In genomic region chr17:50523208-50523607, GRCh38 we compare ENCODE assay signal across 26 cellular contexts. TPM values are rescaled to one million over a fixed set of nuclear protein-coding genes. Genes with fewer than 3 reads are reported as not detected.
DNase-seq lines count a peak whose midpoint lies in the region; ATAC-seq, FAIRE-seq and TF ChIP-seq lines count a peak whose summit lies in the region.
"Had no signal": no experiment of that assay in that cellular context is flagged by ENCODE, and none has a peak within 500 bp of the region (broad histone marks: within the 10 kb centered on the region; RNA-seq: fewer than 3 reads in every experiment).

No MANE protein-coding gene starts in this region.

- no peak overlapping the region for H2AFZ ChIP-seq in HepG2 (ENCODE audit: low read length)
- H2AFZ ChIP-seq: GM23248 had no signal

- intact Hi-C loops in HepG2 (cut with micrococcal nuclease; ENCODE audit: unreplicated experiment): no loop called here
- intact Hi-C loops in right lobe of liver (cut with DNase I): no loop called here
- intact Hi-C loops in breast epithelium (cut with DNase I; ENCODE audit: low total_unique reads): loop anchor here (5.0 kb wide), 1 partner anchor 696 kb away; no protein-coding TSS in a partner anchor

- TF ChIP-seq RAD21 in HepG2 (CRISPR knock-in tag; IDR thresholded peaks at IDR 0.05): no peak

- 0 out of 5 replicates have a peak, but pooled peaks cover 0 to 4% of the 10 kb centered on the region in 2 experiments for H3K27me3 ChIP-seq in HepG2 (ENCODE audit: control insufficient read depth in 1 of 2, insufficient read depth in 2 of 2, low read length in 2 of 2)
- H3K27me3 ChIP-seq in right lobe of liver: no peaks in the 10 kb centered on the region
- H3K27me3 ChIP-seq in breast epithelium: no peaks in the 10 kb centered on the region
- H3K27me3 ChIP-seq in skeletal muscle tissue (ENCODE audit: control insufficient read depth in 3 of 3, insufficient read depth in 3 of 3, low read length in 3 of 3): peaks cover 0 to 5% (median 3%) of the 10 kb centered on the region in 3 donors
- H3K27me3 ChIP-seq: BE2C had no signal

- peak; percentile 63 for FAIRE-seq in HepG2 (lab: Jason Lieb, UNC)
- FAIRE-seq: A204.1, G401.6, GM19239 had no signal

- TF ChIP-seq CTCF in HepG2 (CRISPR knock-in tag; IDR thresholded peaks at IDR 0.05) (peak; percentile 24; the same call in 1 of the 2 replicates), right lobe of liver (IDR thresholded peaks at IDR 0.05) (no peak), breast epithelium (IDR thresholded peaks at IDR 0.05) (no peak)

- H3K79me2 ChIP-seq in HepG2 (ENCODE audit: insufficient read depth, low read length): no peaks in the 10 kb centered on the region

- H3K9ac ChIP-seq in HepG2 (ENCODE audit: insufficient read depth, low read depth, low read length): no peak overlapping the region
- H3K9ac ChIP-seq in skeletal muscle tissue (ENCODE audit: low read depth in 1 of 3, low read length in 3 of 3): no peak overlapping the region
- H3K9ac ChIP-seq: GM23248 had no signal

- H3K27ac ChIP-seq in HepG2 (ENCODE audit: extremely low read length, insufficient read depth, low read length): no peak overlapping the region
- no peak overlapping the region for H3K27ac ChIP-seq in right lobe of liver
- peak overlapping the region; percentile 18 to 61 for H3K27ac ChIP-seq in breast epithelium
- H3K27ac ChIP-seq in skeletal muscle tissue (ENCODE audit: low read depth, low read length): peak overlapping the region; percentile 44
- H3K27ac ChIP-seq: GM23248, HL-60, SJSA1 had no signal

- TF ChIP-seq POLR2A in HepG2 (IDR thresholded peaks at IDR 0.05; ENCODE audit: insufficient read depth in 1 of 2, low read depth in 2 of 2, low read length in 2 of 2) (no peak), right lobe of liver (IDR thresholded peaks at IDR 0.05) (no peak), breast epithelium (IDR thresholded peaks at IDR 0.05) (no peak)

- in situ Hi-C loops in HepG2 (cut with HindIII; ENCODE audit: extremely low pct_ligation_motif_present, low pct_unique_long_range_greater_than_20kb): no loop called here

- ATAC-seq in HepG2 (peak; percentile 36), right lobe of liver (no peak), GM21825 (IDR thresholded peaks at IDR 0.05; ENCODE audit: unreplicated experiment) (no peak), HG02610 (IDR thresholded peaks at IDR 0.05; ENCODE audit: unreplicated experiment) (no peak)

- BruUV-seq in HepG2 (replicated peaks; lab: Mats Ljungman, UMichigan): no TSS peak

- DNase-seq in HepG2 (ENCODE audit: low spot score) (peak; percentile 55), right lobe of liver (no peak), breast epithelium (ENCODE audit: low spot score in 2 of 2) (peak in 1 of 2 donors; percentile 83), left kidney (ENCODE audit: low read depth, low spot score) (peak; percentile 62), C1 segment of cervical spinal cord (lab: John Stamatoyannopoulos, UW) (no peak)
- DNase-seq: BE2C; CD4-positive, alpha-beta T cell; DND-41; GM23248; Kasumi-1; MM.1S; NCI-H1092 treated with DMSO at 0.1 percent for 48 hours; NCI-H2081; NCI-H82 had no signal

- no peak overlapping the region for H3K4me2 ChIP-seq in HepG2 (ENCODE audit: low read depth, low read length)

- H3K4me1 ChIP-seq in HepG2 (ENCODE audit: insufficient read depth, low read length): peaks cover 34% of the 10 kb centered on the region
- H3K4me1 ChIP-seq in right lobe of liver: no peaks in the 10 kb centered on the region
- no peaks in the 10 kb centered on the region for H3K4me1 ChIP-seq in breast epithelium
- peaks cover 0 to 16% (median 3%) of the 10 kb centered on the region in 3 donors for H3K4me1 ChIP-seq in skeletal muscle tissue (ENCODE audit: control insufficient read depth in 3 of 3, insufficient read depth in 3 of 3, low read length in 3 of 3)
- H3K4me1 ChIP-seq: BE2C, HAP-1, SJSA1 had no signal

- no peaks in the 10 kb centered on the region for H4K20me1 ChIP-seq in HepG2 (ENCODE audit: insufficient read depth, low read length)

- no peak for TF ChIP-seq EP300 in HepG2 (IDR thresholded peaks at IDR 0.05; ENCODE audit: low read depth in 2 of 2, low read length in 2 of 2)
- no peak for TF ChIP-seq EP300 in HepG2 (CRISPR knock-in tag; IDR thresholded peaks at IDR 0.05; ENCODE audit: borderline replicate concordance)

- H3K36me3 ChIP-seq in HepG2 (replicated peaks in 1 of 2; ENCODE audit: control insufficient read depth in 1 of 2, insufficient read depth in 2 of 2, low read length in 2 of 2) (no peaks in the 10 kb centered on the region), right lobe of liver (no peaks in the 10 kb centered on the region), breast epithelium (no peaks in the 10 kb centered on the region), skeletal muscle tissue (ENCODE audit: control insufficient read depth in 3 of 3, insufficient read depth in 3 of 3, low read length in 3 of 3) (no peaks in the 10 kb centered on the region)
- H3K36me3 ChIP-seq: BE2C, HAP-1, SJSA1 had no signal

- CTCF ChIA-PET in HepG2 (lab: Yijun Ruan, JAX; ENCODE audit: low intra/inter-chr PET ratio, low total read pairs): no interaction called here

- 0% methylated on average over 2 of the region's 2 CpGs for WGBS in HepG2 (ENCODE audit: low lambda C conversion rate)
- no CpG with 5 or more reads among the region's 2 CpGs for WGBS in right lobe of liver (ENCODE audit: insufficient coverage, low coverage, low lambda C conversion rate, missing lambda C conversion rate)

- no peak overlapping the region for H3K4me3 ChIP-seq in HepG2 (replicated peaks in 1 of 3; ENCODE audit: insufficient read depth in 1 of 3, low read depth in 2 of 3, low read length in 3 of 3)
- no peak overlapping the region for H3K4me3 ChIP-seq in right lobe of liver
- H3K4me3 ChIP-seq in breast epithelium: no peak overlapping the region
- H3K4me3 ChIP-seq in skeletal muscle tissue (ENCODE audit: low read length in 3 of 3): no peak overlapping the region
- H3K4me3 ChIP-seq: GM23248, HAP-1, SJSA1 had no signal

- POLR2A ChIA-PET in HepG2 (lab: Yijun Ruan, JAX): no interaction called here

- no peaks in the 10 kb centered on the region for H3K9me3 ChIP-seq in HepG2 (ENCODE audit: low read length)
- H3K9me3 ChIP-seq in right lobe of liver: no peaks in the 10 kb centered on the region
- H3K9me3 ChIP-seq in breast epithelium: no peaks in the 10 kb centered on the region
- no peaks in the 10 kb centered on the region for H3K9me3 ChIP-seq in skeletal muscle tissue (ENCODE audit: control insufficient read depth in 3 of 3, low read length in 3 of 3)
- H3K9me3 ChIP-seq: BE2C, HAP-1, SJSA1 had no signal

RNA-seq across cellular contexts. Expression of gene EPN3, which starts 9.3 kb away (rescaled TPM):
- total RNA-seq in HepG2 (2016; rRNA removed; fragmentation: Illumina TruSeq; extraction: Trizol) (0.41 and 0.95 TPM in 2 replicates), right lobe of liver (under 1 TPM in 2 of 6 experiments, not detected in 4; 0.06 to 0.27 TPM), breast epithelium (10 to 100 TPM in 1 of 3 donors, 1 to 10 TPM in 1, not detected in 1; 8.2 to 32.8 TPM), skeletal muscle tissue (not detected)
- total RNA-seq in HepG2 (2016; cell fraction: cytosol; rRNA removed; fragmentation: Illumina TruSeq; extraction: Trizol; ENCODE audit: low read depth): 0.88 and 1.1 TPM in 2 replicates
- total RNA-seq in HepG2 (2016; cell fraction: insoluble cytoplasmic fraction; rRNA removed; fragmentation: Illumina TruSeq; extraction: Trizol): 0.54 and 0.71 TPM in 2 replicates
- 0.90 and 1.3 TPM in 2 replicates for total RNA-seq in HepG2 (2016; cell fraction: membrane; rRNA removed; fragmentation: Illumina TruSeq; extraction: Trizol)
- 1.1 and 1.6 TPM in 2 replicates for total RNA-seq in HepG2 (2016; cell fraction: nucleus; rRNA removed; fragmentation: Illumina TruSeq; extraction: Trizol)
- 0.05 and 0.11 TPM in 2 replicates for polyA plus RNA-seq in HepG2 (2011; rRNA removed)
- 0.04 and 0.09 TPM in 2 replicates for polyA plus RNA-seq in HepG2 (2011; cell fraction: cytosol; rRNA removed)
- 0.23 and 0.35 TPM in 2 replicates for polyA plus RNA-seq in HepG2 (2011; cell fraction: nucleus; rRNA removed)
- polyA plus RNA-seq in HepG2 (2012): 0.09 and 0.15 TPM in 2 replicates
- polyA plus RNA-seq in HepG2 (2016; cell fraction: cytosol; fragmentation: Illumina TruSeq; extraction: Trizol; ENCODE audit: low read depth): 0.40 and 0.55 TPM in 2 replicates
- 1.2 and 1.4 TPM in 2 replicates for polyA plus RNA-seq in HepG2 (2016; cell fraction: insoluble cytoplasmic fraction; fragmentation: Illumina TruSeq; extraction: Trizol; ENCODE audit: low read depth)
- polyA plus RNA-seq in HepG2 (2016; cell fraction: membrane; fragmentation: Illumina TruSeq; extraction: Trizol; ENCODE audit: low read depth): 0.73 and 0.91 TPM in 2 replicates
- 1.2 and 1.7 TPM in 2 replicates for polyA plus RNA-seq in HepG2 (2016; cell fraction: nucleus; fragmentation: Illumina TruSeq; extraction: Trizol; ENCODE audit: insufficient read depth, low read depth)
- polyA minus RNA-seq in HepG2 (2011; rRNA and poly(A)+ RNA removed; ENCODE audit: low replicate concordance): 0.35 and 1.4 TPM in 2 replicates
- polyA minus RNA-seq in HepG2 (2011; cell fraction: cytosol; rRNA and poly(A)+ RNA removed): 0.20 and 0.53 TPM in 2 replicates
- polyA minus RNA-seq in HepG2 (2011; cell fraction: nucleus; rRNA and poly(A)+ RNA removed): 1.1 and 3.2 TPM in 2 replicates
- total RNA-seq: CD4-positive, alpha-beta T cell; GM23248; HT1080; RPMI7951 had no signal
- polyA plus RNA-seq: GM23248, IgD-negative memory B cell had no signal

RNA-seq across cellular contexts. Expression of gene MYCBPAP, which starts 15.0 kb away (rescaled TPM):
- total RNA-seq in HepG2 (2016; rRNA removed; fragmentation: Illumina TruSeq; extraction: Trizol): 0.24 and 0.36 TPM in 2 replicates
- not detected in 2 replicates for total RNA-seq in HepG2 (2016; cell fraction: cytosol; rRNA removed; fragmentation: Illumina TruSeq; extraction: Trizol; ENCODE audit: low read depth)
- 0.09 and 0.32 TPM in 2 replicates for total RNA-seq in HepG2 (2016; cell fraction: insoluble cytoplasmic fraction; rRNA removed; fragmentation: Illumina TruSeq; extraction: Trizol)
- 0.41 TPM in 1 of 2 replicates, not detected in the other for total RNA-seq in HepG2 (2016; cell fraction: membrane; rRNA removed; fragmentation: Illumina TruSeq; extraction: Trizol)
- total RNA-seq in HepG2 (2016; cell fraction: nucleus; rRNA removed; fragmentation: Illumina TruSeq; extraction: Trizol): 0.47 and 1.0 TPM in 2 replicates
- 0.18 and 0.22 TPM in 2 replicates for polyA plus RNA-seq in HepG2 (2011; rRNA removed)
- 0.12 and 0.13 TPM in 2 replicates for polyA plus RNA-seq in HepG2 (2011; cell fraction: cytosol; rRNA removed)
- 0.69 and 1.0 TPM in 2 replicates for polyA plus RNA-seq in HepG2 (2011; cell fraction: nucleus; rRNA removed)
- 0.48 and 0.56 TPM in 2 replicates for polyA plus RNA-seq in HepG2 (2012)
- not detected in 2 replicates for polyA plus RNA-seq in HepG2 (2016; cell fraction: cytosol; fragmentation: Illumina TruSeq; extraction: Trizol; ENCODE audit: low read depth)
- polyA plus RNA-seq in HepG2 (2016; cell fraction: insoluble cytoplasmic fraction; fragmentation: Illumina TruSeq; extraction: Trizol; ENCODE audit: low read depth): 0.36 and 0.41 TPM in 2 replicates
- polyA plus RNA-seq in HepG2 (2016; cell fraction: membrane; fragmentation: Illumina TruSeq; extraction: Trizol; ENCODE audit: low read depth): 0.07 TPM in 1 of 2 replicates, not detected in the other
- 0.93 and 1.1 TPM in 2 replicates for polyA plus RNA-seq in HepG2 (2016; cell fraction: nucleus; fragmentation: Illumina TruSeq; extraction: Trizol; ENCODE audit: insufficient read depth, low read depth)
- 0.33 TPM in 1 of 2 replicates, not detected in the other for polyA minus RNA-seq in HepG2 (2011; rRNA and poly(A)+ RNA removed; ENCODE audit: low replicate concordance)
- not detected in 2 replicates for polyA minus RNA-seq in HepG2 (2011; cell fraction: cytosol; rRNA and poly(A)+ RNA removed)
- polyA minus RNA-seq in HepG2 (2011; cell fraction: nucleus; rRNA and poly(A)+ RNA removed): 0.52 and 0.75 TPM in 2 replicates
- total RNA-seq in right lobe of liver: under 1 TPM in 1 of 6 experiments, not detected in 5; 0.51 TPM
- total RNA-seq in breast epithelium: 1 to 10 TPM in 2 of 3 donors, under 1 TPM in 1; 0.66 to 1.9 (median 1.3) TPM
- total RNA-seq in skeletal muscle tissue: under 0.01 TPM
- total RNA-seq: HT1080, RPMI7951, SJSA1 had no signal

RNA-seq across cellular contexts. Expression of gene SPATA20, which starts 23.8 kb away (rescaled TPM):
- total RNA-seq in HepG2 (2016; rRNA removed; fragmentation: Illumina TruSeq; extraction: Trizol): 35.7 and 64.8 TPM in 2 replicates
- 38.7 and 45.5 TPM in 2 replicates for total RNA-seq in HepG2 (2016; cell fraction: cytosol; rRNA removed; fragmentation: Illumina TruSeq; extraction: Trizol; ENCODE audit: low read depth)
- total RNA-seq in HepG2 (2016; cell fraction: insoluble cytoplasmic fraction; rRNA removed; fragmentation: Illumina TruSeq; extraction: Trizol): 31.6 and 65.5 TPM in 2 replicates
- total RNA-seq in HepG2 (2016; cell fraction: membrane; rRNA removed; fragmentation: Illumina TruSeq; extraction: Trizol): 64.2 and 68.5 TPM in 2 replicates
- total RNA-seq in HepG2 (2016; cell fraction: nucleus; rRNA removed; fragmentation: Illumina TruSeq; extraction: Trizol): 65.8 and 68.8 TPM in 2 replicates
- 36.1 and 38.1 TPM in 2 replicates for polyA plus RNA-seq in HepG2 (2011; rRNA removed)
- polyA plus RNA-seq in HepG2 (2011; cell fraction: cytosol; rRNA removed): 16.3 and 29.3 TPM in 2 replicates
- 301 and 348 TPM in 2 replicates for polyA plus RNA-seq in HepG2 (2011; cell fraction: nucleus; rRNA removed)
- 22.4 and 25.0 TPM in 2 replicates for polyA plus RNA-seq in HepG2 (2012)
- polyA plus RNA-seq in HepG2 (2016; cell fraction: cytosol; fragmentation: Illumina TruSeq; extraction: Trizol; ENCODE audit: low read depth): 38.7 and 44.0 TPM in 2 replicates
- 36.7 and 39.9 TPM in 2 replicates for polyA plus RNA-seq in HepG2 (2016; cell fraction: insoluble cytoplasmic fraction; fragmentation: Illumina TruSeq; extraction: Trizol; ENCODE audit: low read depth)
- polyA plus RNA-seq in HepG2 (2016; cell fraction: membrane; fragmentation: Illumina TruSeq; extraction: Trizol; ENCODE audit: low read depth): 62.1 and 66.1 TPM in 2 replicates
- 150 and 152 TPM in 2 replicates for polyA plus RNA-seq in HepG2 (2016; cell fraction: nucleus; fragmentation: Illumina TruSeq; extraction: Trizol; ENCODE audit: insufficient read depth, low read depth)
- polyA minus RNA-seq in HepG2 (2011; rRNA and poly(A)+ RNA removed; ENCODE audit: low replicate concordance): 11.3 and 57.4 TPM in 2 replicates
- 12.1 and 17.9 TPM in 2 replicates for polyA minus RNA-seq in HepG2 (2011; cell fraction: cytosol; rRNA and poly(A)+ RNA removed)
- polyA minus RNA-seq in HepG2 (2011; cell fraction: nucleus; rRNA and poly(A)+ RNA removed): 52.6 and 68.2 TPM in 2 replicates
- total RNA-seq in right lobe of liver: 100 to 1,000 TPM in 1 of 6 experiments, 10 to 100 TPM in 5; 29.6 to 203 (median 34.2) TPM
- total RNA-seq in breast epithelium: 10 to 100 TPM; 52.4 to 62.3 (median 58.4) TPM
- 27.7 TPM for total RNA-seq in skeletal muscle tissue

RNA-seq across cellular contexts. Expression of gene CACNA1G, which starts 37.3 kb away (rescaled TPM):
- total RNA-seq in HepG2 (2016; rRNA removed; fragmentation: Illumina TruSeq; extraction: Trizol): 0.02 TPM in 1 of 2 replicates, not detected in the other
- total RNA-seq in HepG2 (2016; cell fraction: cytosol; rRNA removed; fragmentation: Illumina TruSeq; extraction: Trizol; ENCODE audit: low read depth): not detected in 2 replicates
- not detected in 2 replicates for total RNA-seq in HepG2 (2016; cell fraction: insoluble cytoplasmic fraction; rRNA removed; fragmentation: Illumina TruSeq; extraction: Trizol)
- total RNA-seq in HepG2 (2016; cell fraction: membrane; rRNA removed; fragmentation: Illumina TruSeq; extraction: Trizol): not detected in 2 replicates
- total RNA-seq in HepG2 (2016; cell fraction: nucleus; rRNA removed; fragmentation: Illumina TruSeq; extraction: Trizol): not detected in 2 replicates
- 0.01 TPM in 1 of 2 replicates, not detected in the other for polyA plus RNA-seq in HepG2 (2011; rRNA removed)
- polyA plus RNA-seq in HepG2 (2011; cell fraction: cytosol; rRNA removed): 0.01 TPM in 1 of 2 replicates, not detected in the other
- polyA plus RNA-seq in HepG2 (2011; cell fraction: nucleus; rRNA removed): 0.02 and 0.08 TPM in 2 replicates
- polyA plus RNA-seq in HepG2 (2012): not detected in 2 replicates
- not detected in 2 replicates for polyA plus RNA-seq in HepG2 (2016; cell fraction: cytosol; fragmentation: Illumina TruSeq; extraction: Trizol; ENCODE audit: low read depth)
- not detected in 2 replicates for polyA plus RNA-seq in HepG2 (2016; cell fraction: insoluble cytoplasmic fraction; fragmentation: Illumina TruSeq; extraction: Trizol; ENCODE audit: low read depth)
- not detected in 2 replicates for polyA plus RNA-seq in HepG2 (2016; cell fraction: membrane; fragmentation: Illumina TruSeq; extraction: Trizol; ENCODE audit: low read depth)
- not detected in 2 replicates for polyA plus RNA-seq in HepG2 (2016; cell fraction: nucleus; fragmentation: Illumina TruSeq; extraction: Trizol; ENCODE audit: insufficient read depth, low read depth)
- not detected in 2 replicates for polyA minus RNA-seq in HepG2 (2011; rRNA and poly(A)+ RNA removed; ENCODE audit: low replicate concordance)
- polyA minus RNA-seq in HepG2 (2011; cell fraction: cytosol; rRNA and poly(A)+ RNA removed): not detected in 2 replicates
- polyA minus RNA-seq in HepG2 (2011; cell fraction: nucleus; rRNA and poly(A)+ RNA removed): not detected in 2 replicates
- total RNA-seq in right lobe of liver: not detected
- 1 to 10 TPM in 2 of 3 donors, under 1 TPM in 1; 0.32 to 2.6 (median 2.3) TPM for total RNA-seq in breast epithelium
- 3.7 TPM for total RNA-seq in skeletal muscle tissue
- total RNA-seq: CD4-positive, alpha-beta T cell had no signal
- polyA plus RNA-seq: IgD-negative memory B cell had no signal

RNA-seq across cellular contexts. Expression of gene RSAD1, which starts 44.5 kb away (rescaled TPM):
- 16.0 and 22.7 TPM in 2 replicates for total RNA-seq in HepG2 (2016; rRNA removed; fragmentation: Illumina TruSeq; extraction: Trizol)
- total RNA-seq in HepG2 (2016; cell fraction: cytosol; rRNA removed; fragmentation: Illumina TruSeq; extraction: Trizol; ENCODE audit: low read depth): 7.3 and 10.0 TPM in 2 replicates
- total RNA-seq in HepG2 (2016; cell fraction: insoluble cytoplasmic fraction; rRNA removed; fragmentation: Illumina TruSeq; extraction: Trizol): 16.9 and 22.5 TPM in 2 replicates
- total RNA-seq in HepG2 (2016; cell fraction: membrane; rRNA removed; fragmentation: Illumina TruSeq; extraction: Trizol): 13.4 and 14.3 TPM in 2 replicates
- 30.4 and 33.5 TPM in 2 replicates for total RNA-seq in HepG2 (2016; cell fraction: nucleus; rRNA removed; fragmentation: Illumina TruSeq; extraction: Trizol)
- polyA plus RNA-seq in HepG2 (2011; rRNA removed): 27.7 and 36.1 TPM in 2 replicates
- 18.4 and 20.0 TPM in 2 replicates for polyA plus RNA-seq in HepG2 (2011; cell fraction: cytosol; rRNA removed)
- polyA plus RNA-seq in HepG2 (2011; cell fraction: nucleus; rRNA removed): 105 and 113 TPM in 2 replicates
- 23.6 and 33.3 TPM in 2 replicates for polyA plus RNA-seq in HepG2 (2012)
- 5.4 and 6.8 TPM in 2 replicates for polyA plus RNA-seq in HepG2 (2016; cell fraction: cytosol; fragmentation: Illumina TruSeq; extraction: Trizol; ENCODE audit: low read depth)
- 26.1 and 30.3 TPM in 2 replicates for polyA plus RNA-seq in HepG2 (2016; cell fraction: insoluble cytoplasmic fraction; fragmentation: Illumina TruSeq; extraction: Trizol; ENCODE audit: low read depth)
- 12.5 and 12.8 TPM in 2 replicates for polyA plus RNA-seq in HepG2 (2016; cell fraction: membrane; fragmentation: Illumina TruSeq; extraction: Trizol; ENCODE audit: low read depth)
- 76.0 and 77.9 TPM in 2 replicates for polyA plus RNA-seq in HepG2 (2016; cell fraction: nucleus; fragmentation: Illumina TruSeq; extraction: Trizol; ENCODE audit: insufficient read depth, low read depth)
- 18.5 and 34.3 TPM in 2 replicates for polyA minus RNA-seq in HepG2 (2011; rRNA and poly(A)+ RNA removed; ENCODE audit: low replicate concordance)
- 8.6 and 9.4 TPM in 2 replicates for polyA minus RNA-seq in HepG2 (2011; cell fraction: cytosol; rRNA and poly(A)+ RNA removed)
- polyA minus RNA-seq in HepG2 (2011; cell fraction: nucleus; rRNA and poly(A)+ RNA removed): 53.4 and 55.7 TPM in 2 replicates
- total RNA-seq in right lobe of liver: 10 to 100 TPM; 17.9 to 26.6 (median 23.4) TPM
- 10 to 100 TPM; 33.6 to 39.0 (median 35.1) TPM for total RNA-seq in breast epithelium
- 12.0 TPM for total RNA-seq in skeletal muscle tissue

Comparison
In these comparisons a context has a peak if more than half of its experiments do, and no peak if none do; other contexts are left out.
1. DNase-seq: peak in HepG2 (single experiment) and left kidney (single experiment); none in right lobe of liver (0 of 3) and C1 segment of cervical spinal cord (0 of 14).
2. H3K27ac ChIP-seq: peak in breast epithelium (2 of 2) and skeletal muscle tissue (single experiment); none in HepG2 (single experiment) and right lobe of liver (0 of 3).